In the genomic region with DNA sequence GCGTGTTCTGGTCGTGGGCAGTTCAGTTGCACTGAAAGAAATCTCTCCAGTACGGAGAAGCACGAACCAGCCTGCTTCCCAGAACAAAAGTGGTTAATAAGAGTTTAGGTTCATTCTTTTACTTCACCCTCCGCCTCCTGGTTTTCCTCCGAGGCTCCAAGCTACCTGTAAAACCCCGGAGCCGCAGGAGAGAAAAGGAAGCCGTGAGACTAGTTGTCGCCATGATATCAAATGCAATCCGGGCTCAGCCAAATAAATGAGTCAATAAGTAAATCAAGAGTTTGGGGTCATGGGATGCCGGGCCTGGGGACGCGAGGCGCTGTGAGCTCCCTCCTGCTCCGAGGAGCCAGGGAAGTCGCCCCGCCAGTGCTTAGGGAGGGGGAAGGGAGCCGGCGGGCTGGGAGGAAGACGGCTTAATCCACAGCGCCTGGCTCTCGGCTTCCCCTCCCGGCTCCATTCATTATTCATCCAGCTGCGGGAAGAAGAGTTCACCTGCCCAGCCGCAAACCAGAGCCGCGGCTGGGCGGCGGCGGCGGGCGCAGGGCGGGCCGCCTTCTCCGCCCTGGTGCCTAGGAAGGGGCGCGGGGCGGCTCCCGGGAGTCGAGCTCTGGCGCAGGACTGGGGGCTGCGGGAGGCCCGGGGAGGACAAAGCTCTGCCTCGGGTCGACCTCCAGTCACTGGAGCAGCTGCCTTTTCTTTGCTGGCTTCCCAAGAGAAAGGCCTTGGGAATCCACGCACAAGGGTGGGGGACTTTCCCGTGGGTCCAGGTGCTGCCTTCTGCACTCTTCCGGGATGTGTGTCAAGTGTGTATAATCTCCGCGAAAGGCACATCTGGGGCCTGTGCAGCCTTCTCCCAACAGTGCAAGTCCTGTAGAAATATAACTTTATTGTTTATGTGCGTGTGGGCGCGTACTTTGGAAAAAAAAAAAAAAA, we compare ENCODE assay signal across 8 cellular contexts. TPM values are rescaled to one million over a fixed set of nuclear protein-coding genes. Genes with fewer than 3 reads are reported as not detected.
DNase-seq lines count a peak whose midpoint lies in the region; ATAC-seq and TF ChIP-seq lines count a peak whose summit lies in the region.

No MANE protein-coding gene starts in this region.

- H2BK15ac ChIP-seq in mesenchymal stem cell (ENCODE audit: low read depth, poor library complexity, severe bottlenecking): no peak overlapping the region

- H3K4ac ChIP-seq in mesenchymal stem cell (ENCODE audit: low read depth in 1 of 2, low read length in 2 of 2): no peak overlapping the region

- peaks cover 29% of the 10 kb centered on the region for H3K4me1 Mint-ChIP-seq in CD4-positive, alpha-beta T cell (ENCODE audit: low read depth)
- peaks cover 10% of the 10 kb centered on the region for H3K4me1 Mint-ChIP-seq in type B pancreatic cell (ENCODE audit: unreplicated experiment)

- peaks cover 78% of the 10 kb centered on the region for H3K27me3 ChIP-seq in CD4-positive, alpha-beta T cell (ENCODE audit: control insufficient read depth, insufficient read depth, low read length)
- H3K27me3 ChIP-seq in HL-60 (ENCODE audit: insufficient read depth, poor library complexity, severe bottlenecking): peaks cover 48% of the 10 kb centered on the region
- no peaks in the 10 kb centered on the region for H3K27me3 ChIP-seq in endocrine pancreas (ENCODE audit: control insufficient read depth, insufficient read depth, low read length)
- no peaks in the 10 kb centered on the region for H3K27me3 ChIP-seq in mesenchymal stem cell (ENCODE audit: control insufficient read depth in 1 of 2, insufficient read depth in 1 of 2, low read length in 2 of 2)
- H3K27me3 ChIP-seq in Karpas-422 (ENCODE audit: low read length): no peaks in the 10 kb centered on the region

- H3K9me3 ChIP-seq in CD4-positive, alpha-beta T cell (ENCODE audit: control insufficient read depth, low read length): no peaks in the 10 kb centered on the region
- H3K9me3 ChIP-seq in endocrine pancreas (ENCODE audit: control insufficient read depth, low read length) (no peaks in the 10 kb centered on the region), mesenchymal stem cell (ENCODE audit: control insufficient read depth, low read length) (no peaks in the 10 kb centered on the region), Karpas-422 (ENCODE audit: low read length) (no peaks in the 10 kb centered on the region)

- H3K79me2 ChIP-seq in Karpas-422 (ENCODE audit: low read length): no peaks in the 10 kb centered on the region

- ATAC-seq in CD4-positive, alpha-beta T cell (ENCODE audit: poor library complexity): peak; percentile 14
- ATAC-seq in SK-N-SH treated with all-trans-retinoic acid at 6 μM for 48 hours (peak; percentile 31), GM19395 (IDR thresholded peaks at IDR 0.05; ENCODE audit: unreplicated experiment) (no peak)

- peak overlapping the region; percentile 82 for H2AFZ ChIP-seq in mesenchymal stem cell (ENCODE audit: low read depth, low read length)
- no peak overlapping the region for H2AFZ ChIP-seq in Karpas-422 (ENCODE audit: low read length)

- no peak overlapping the region for H4K91ac ChIP-seq in mesenchymal stem cell (ENCODE audit: low read length)

- H3K4me2 ChIP-seq in mesenchymal stem cell (ENCODE audit: low read length, poor library complexity, severe bottlenecking) (peak overlapping the region; percentile 99), Karpas-422 (ENCODE audit: low read depth, low read length, poor library complexity, severe bottlenecking) (no peak overlapping the region)

- H3K18ac ChIP-seq in mesenchymal stem cell (ENCODE audit: low read depth in 1 of 2, low read length in 2 of 2): no peak overlapping the region

- no peak overlapping the region for H4K8ac ChIP-seq in mesenchymal stem cell (ENCODE audit: low read length)

- intact Hi-C loops in CD4-positive, alpha-beta T cell (cut with DNase I, micrococcal nuclease): no loop called here

- H3K4me1 ChIP-seq in endocrine pancreas (ENCODE audit: control insufficient read depth, insufficient read depth, low read length) (no peaks in the 10 kb centered on the region), mesenchymal stem cell (ENCODE audit: control insufficient read depth, insufficient read depth, low read depth, low read length) (peaks cover 16% of the 10 kb centered on the region), Karpas-422 (ENCODE audit: low read length) (no peaks in the 10 kb centered on the region)

- peaks cover 5% of the 10 kb centered on the region for H3K79me1 ChIP-seq in mesenchymal stem cell (replicated peaks; ENCODE audit: low read length, poor library complexity, severe bottlenecking)

- no peak overlapping the region for H2AK5ac ChIP-seq in mesenchymal stem cell (ENCODE audit: low read length, severe bottlenecking)

- H2BK12ac ChIP-seq in mesenchymal stem cell (ENCODE audit: low read length in 2 of 2): no peak overlapping the region

- no peak for TF ChIP-seq CTCF in CD4-positive, alpha-beta T cell (IDR thresholded peaks at IDR 0.05)
- no peak for TF ChIP-seq CTCF in HL-60 (IDR thresholded peaks at IDR 0.05; ENCODE audit: insufficient read depth, low read length)
- no peak for TF ChIP-seq CTCF in type B pancreatic cell (conservative IDR thresholded peaks at IDR 0.05)

- H3K14ac ChIP-seq in mesenchymal stem cell (ENCODE audit: low read length in 2 of 2): no peak overlapping the region

- H3K36me3 ChIP-seq in endocrine pancreas (ENCODE audit: control insufficient read depth, insufficient read depth, low read length): no peaks in the 10 kb centered on the region
- H3K36me3 ChIP-seq in mesenchymal stem cell (ENCODE audit: control insufficient read depth in 1 of 2, insufficient read depth in 2 of 2, low read depth in 1 of 2, low read length in 2 of 2): no peaks in the 10 kb centered on the region
- H3K36me3 ChIP-seq in Karpas-422 (ENCODE audit: insufficient read depth, low read length): no peaks in the 10 kb centered on the region

- no peaks in the 10 kb centered on the region for H4K20me1 ChIP-seq in Karpas-422 (ENCODE audit: insufficient read depth, low read depth, low read length)

- H3K9ac ChIP-seq in endocrine pancreas (ENCODE audit: control insufficient read depth, insufficient read depth, low read length) (peak overlapping the region; percentile 90), mesenchymal stem cell (ENCODE audit: low read length) (peak overlapping the region; percentile 92), Karpas-422 (ENCODE audit: low read length) (no peak overlapping the region)

- CTCF ChIA-PET in CD4-positive, alpha-beta T cell (lab: Charles Lee): interaction anchor here (0.6 kb wide), 1 partner anchor 89 kb away, joined by 3 read pairs; no protein-coding TSS in a partner anchor

- no peaks in the 10 kb centered on the region for H3K9me3 Mint-ChIP-seq in CD4-positive, alpha-beta T cell
- no peaks in the 10 kb centered on the region for H3K9me3 Mint-ChIP-seq in type B pancreatic cell

- H3K4me3 Mint-ChIP-seq in CD4-positive, alpha-beta T cell: peak overlapping the region; percentile 89
- peak overlapping the region; percentile 95 for H3K4me3 Mint-ChIP-seq in type B pancreatic cell

- no peaks in the 10 kb centered on the region for H3K9me2 ChIP-seq in Karpas-422 (replicated peaks; ENCODE audit: insufficient read depth, low read length)

- POLR2A ChIA-PET in CD4-positive, alpha-beta T cell (lab: Charles Lee): interaction anchor here (0.6 kb wide), 2 partner anchors 77 to 778 kb away, joined by 3 to 4 read pairs; no protein-coding TSS in a partner anchor

- H3K27ac Mint-ChIP-seq in CD4-positive, alpha-beta T cell: no peak overlapping the region
- H3K27ac Mint-ChIP-seq in type B pancreatic cell: peak overlapping the region; percentile 91

- H2BK120ac ChIP-seq in mesenchymal stem cell (ENCODE audit: low read depth, low read length): no peak overlapping the region

- no peak for DNase-seq in CD4-positive, alpha-beta T cell
- DNase-seq in HL-60 (ENCODE audit: low read depth in 1 of 2, low spot score in 1 of 2) (peak in 1 of 2 experiments; percentile 5), mesenchymal stem cell (peak; percentile 36), type B pancreatic cell (ENCODE audit: extremely low spot score, unreplicated experiment) (no peak), Karpas-422 (no peak)

- peak overlapping the region in 1 of 2 experiments; percentile 72 for H3K23ac ChIP-seq in mesenchymal stem cell (ENCODE audit: low read length in 2 of 2)

- no peaks in the 10 kb centered on the region for H3K36me3 Mint-ChIP-seq in CD4-positive, alpha-beta T cell (ENCODE audit: low read depth)
- no peaks in the 10 kb centered on the region for H3K36me3 Mint-ChIP-seq in type B pancreatic cell

- peaks cover 89% of the 10 kb centered on the region for H3K27me3 Mint-ChIP-seq in CD4-positive, alpha-beta T cell
- no peaks in the 10 kb centered on the region for H3K27me3 Mint-ChIP-seq in type B pancreatic cell

- H3K4me3 ChIP-seq in HL-60 (replicated peaks; ENCODE audit: insufficient read depth, low read length) (peak overlapping the region; percentile 22), endocrine pancreas (ENCODE audit: control insufficient read depth, insufficient read depth, low read length) (peak overlapping the region; percentile 91), mesenchymal stem cell (ENCODE audit: insufficient read depth in 1 of 2, low read depth in 1 of 2, low read length in 2 of 2) (peak overlapping the region; percentile 62 to 89), Karpas-422 (ENCODE audit: low read length) (no peak overlapping the region)

- under 1% methylated on average over 45 of the region's 54 CpGs for WGBS in mesenchymal stem cell

- H3K27ac ChIP-seq in CD4-positive, alpha-beta T cell (ENCODE audit: low read depth, low read length): no peak overlapping the region
- H3K27ac ChIP-seq in HL-60 (replicated peaks) (no peak overlapping the region), mesenchymal stem cell (ENCODE audit: low read length, poor library complexity, severe bottlenecking) (peak overlapping the region; percentile 21), Karpas-422 (ENCODE audit: low read length) (no peak overlapping the region)

- no peak overlapping the region for H2BK5ac ChIP-seq in mesenchymal stem cell (ENCODE audit: low read depth, low read length, poor library complexity, severe bottlenecking)

TF ChIP-seq in SK-N-SH treated with all-trans-retinoic acid at 6 μM for 48 hours, 23 proteins besides CTCF, POLR2A, EP300 and RAD21 (continues in another document):
- TF ChIP-seq ZC3H10 (CRISPR knock-in tag; IDR thresholded peaks at IDR 0.05): no peak

RNA-seq across cellular contexts. Expression of a gene that starts 1.7 kb away (rescaled TPM):
- total RNA-seq in CD4-positive, alpha-beta T cell: not detected
- 0.15 TPM for polyA plus RNA-seq in mesenchymal stem cell (2013, experiment 1 of 2)
- polyA plus RNA-seq in mesenchymal stem cell (2013, experiment 2 of 2): 0.10 TPM
- 33.1 and 37.7 TPM in 2 replicates for total RNA-seq in type B pancreatic cell (ENCODE audit: low replicate concordance)
- total RNA-seq in Karpas-422 (2014; rRNA removed; shearing (Covaris generic); ENCODE audit: low replicate concordance): not detected in 2 replicates

Comparison
In these comparisons a context has a peak if more than half of its experiments do, and no peak if none do; other contexts are left out.
1. RNA of a gene that starts 1.7 kb away (total RNA-seq): 33.1 to 37.7 TPM in type B pancreatic cell; not detected in CD4-positive, alpha-beta T cell and not detected in Karpas-422; every median in the first group is over 10 times any median in the second.